Comparison of ENCODE assay signal across 10 cellular contexts in the genomic region with DNA sequence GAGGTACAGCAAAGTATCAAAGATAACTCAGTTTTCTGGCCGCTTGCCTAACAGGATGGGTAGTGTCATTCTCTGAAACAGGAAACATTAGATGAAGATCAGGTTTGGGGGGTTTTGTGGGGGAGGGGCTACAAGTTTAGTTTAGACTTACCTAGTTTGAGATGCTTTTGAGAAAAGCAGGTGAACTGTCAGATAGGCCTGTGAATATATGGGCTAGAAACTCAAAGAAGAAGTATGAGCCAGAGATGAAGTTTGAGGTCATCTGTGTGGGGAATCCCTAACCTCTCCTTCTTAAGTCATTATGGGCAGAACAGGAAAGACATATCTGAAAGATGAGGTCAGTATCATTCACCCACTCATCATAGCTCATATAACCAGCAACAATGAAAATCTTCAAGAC. TPM values are rescaled to one million over a fixed set of nuclear protein-coding genes. Genes with fewer than 3 reads are reported as not detected.
A peak's percentile ranks its signal among the peaks of the same experiment; 100 is the strongest.
DNase-seq lines count a peak whose midpoint lies in the region; ATAC-seq and TF ChIP-seq lines count a peak whose summit lies in the region.
"Had no signal": no experiment of that assay in that cellular context is flagged by ENCODE, and none has a peak within 500 bp of the region (broad histone marks: within the 10 kb centered on the region; RNA-seq: fewer than 3 reads in every experiment).

No MANE protein-coding gene starts in this region.

- no peak overlapping the region for H3K4me2 ChIP-seq in SK-N-SH

- H3K36me3 ChIP-seq in SK-N-SH (replicated peaks in 1 of 2; ENCODE audit: control insufficient read depth in 1 of 2, insufficient read depth in 2 of 2, low read length in 1 of 2): no peaks in the 10 kb centered on the region
- H3K36me3 ChIP-seq in HAP-1 (replicated peaks): no peaks in the 10 kb centered on the region

- no peak overlapping the region for H2AFZ ChIP-seq in SK-N-SH (ENCODE audit: low read depth)

- in situ Hi-C loops in HAP-1 (cut with MboI; ENCODE audit: low sequenced_read_pairs): no loop called here

- H3K27me3 ChIP-seq in SK-N-SH (ENCODE audit: insufficient read depth) (no peaks in the 10 kb centered on the region), HAP-1 (ENCODE audit: low read depth) (peaks cover 13% of the 10 kb centered on the region)

- no peaks in the 10 kb centered on the region for H3K9me2 ChIP-seq in SK-N-SH

- POLR2A ChIA-PET in SK-N-SH (lab: Yijun Ruan, JAX): no interaction called here

- TF ChIP-seq CTCF in SK-N-SH (IDR thresholded peaks at IDR 0.05): no peak

- peak; percentile 67 for DNase-seq in AG08395 (ENCODE audit: low spot score)
- no peak for DNase-seq in SK-N-SH
- DNase-seq in fibroblast of the conjunctiva (ENCODE audit: low read depth): peak; percentile 18
- DNase-seq in foreskin melanocyte: no peak
- DNase-seq in HAP-1 (ENCODE audit: low spot score in 2 of 2): no peak
- DNase-seq in mesenteric fat pad (ENCODE audit: low spot score): no peak
- DNase-seq: Caco-2; stimulated activated naive CD4-positive, alpha-beta T cell treated with Interleukin-2 at 50 U/mL for 16 hours had no signal

- H3F3A ChIP-seq in SK-N-SH (replicated peaks; ENCODE audit: insufficient read depth): peaks cover 52% of the 10 kb centered on the region

- peak overlapping the region in 1 of 2 experiments; percentile 73; a peak in 2 of 4 replicates for H3K27ac ChIP-seq in SK-N-SH (ENCODE audit: low read depth in 2 of 2, low read length in 1 of 2)

- peaks cover 0 to 23% of the 10 kb centered on the region in 2 experiments; a peak in 2 of 4 replicates for H3K4me1 ChIP-seq in SK-N-SH (ENCODE audit: control insufficient read depth in 1 of 2, insufficient read depth in 2 of 2, low read depth in 1 of 2, low read length in 1 of 2)
- H3K4me1 ChIP-seq in HAP-1: peaks cover 2% of the 10 kb centered on the region; the same call in 1 of the 2 replicates

- TF ChIP-seq RAD21 in SK-N-SH (IDR thresholded peaks at IDR 0.05; ENCODE audit: low read length): no peak

- H4K20me1 ChIP-seq in SK-N-SH (ENCODE audit: insufficient read depth): no peaks in the 10 kb centered on the region

- CTCF ChIA-PET in SK-N-SH (lab: Yijun Ruan, JAX): interaction anchor here (0.9 kb wide), 1 partner anchor 14 kb away, joined by 3 read pairs; no protein-coding TSS in a partner anchor

- H3K9ac ChIP-seq in SK-N-SH: peak overlapping the region; percentile 37; the same call in 1 of the 2 replicates

- ATAC-seq in GM18873 (IDR thresholded peaks at IDR 0.05; ENCODE audit: low FRiP score, unreplicated experiment) (peak; percentile 50), HG03039 (IDR thresholded peaks at IDR 0.05; ENCODE audit: unreplicated experiment) (no peak)

- H3K9me3 ChIP-seq in SK-N-SH (no peaks in the 10 kb centered on the region), HAP-1 (no peaks in the 10 kb centered on the region)
- H3K9me3 ChIP-seq: Caco-2 had no signal

- TF ChIP-seq EP300 in SK-N-SH (IDR thresholded peaks at IDR 0.05; ENCODE audit: borderline replicate concordance in 1 of 2, low read depth in 1 of 2, low read length in 1 of 2): peak in 1 of 2 experiments; percentile 73; a peak in 1 of 4 replicates

- 76% methylated on average over 1 of the region's 1 CpG for WGBS in SK-N-SH (ENCODE audit: low lambda C conversion rate)

- H3K79me2 ChIP-seq in SK-N-SH (ENCODE audit: insufficient read depth): no peaks in the 10 kb centered on the region

- H3K4me3 ChIP-seq in SK-N-SH (ENCODE audit: low read depth in 2 of 2, low read length in 1 of 2): no peak overlapping the region
- H3K4me3 ChIP-seq in HAP-1: no peak overlapping the region

TF ChIP-seq in SK-N-SH, 30 proteins besides CTCF, POLR2A, EP300 and RAD21 (continues in another document):
- no peak for TF ChIP-seq TAF1 (IDR thresholded peaks at IDR 0.05; ENCODE audit: borderline replicate concordance, low read depth, low read length)
- peak; percentile 81; the same call in 1 of the 2 replicates for TF ChIP-seq RXRA (IDR thresholded peaks at IDR 0.05; ENCODE audit: borderline replicate concordance, low read depth)
- TF ChIP-seq FOXM1 (IDR thresholded peaks at IDR 0.05; ENCODE audit: low read depth): no peak
- peak; percentile 77 for TF ChIP-seq JUND (IDR thresholded peaks at IDR 0.05)
- TF ChIP-seq GABPA (IDR thresholded peaks at IDR 0.05; ENCODE audit: low read depth): no peak
- no peak for TF ChIP-seq MXI1 (IDR thresholded peaks at IDR 0.05; ENCODE audit: low read depth, low read length)
- peak; percentile 73 for TF ChIP-seq FOSL2 (IDR thresholded peaks at IDR 0.05; ENCODE audit: borderline replicate concordance, low read depth)
- TF ChIP-seq, protein P1, sequence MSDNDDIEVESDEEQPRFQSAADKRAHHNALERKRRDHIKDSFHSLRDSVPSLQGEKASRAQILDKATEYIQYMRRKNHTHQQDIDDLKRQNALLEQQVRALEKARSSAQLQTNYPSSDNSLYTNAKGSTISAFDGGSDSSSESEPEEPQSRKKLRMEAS (IDR thresholded peaks at IDR 0.05; ENCODE audit: low read depth): 0 out of 2 replicates have a peak, but pooled peaks have one; percentile 27
- TF ChIP-seq FOXJ3 (CRISPR knock-in tag; IDR thresholded peaks at IDR 0.05): no peak
- TF ChIP-seq, protein P2, sequence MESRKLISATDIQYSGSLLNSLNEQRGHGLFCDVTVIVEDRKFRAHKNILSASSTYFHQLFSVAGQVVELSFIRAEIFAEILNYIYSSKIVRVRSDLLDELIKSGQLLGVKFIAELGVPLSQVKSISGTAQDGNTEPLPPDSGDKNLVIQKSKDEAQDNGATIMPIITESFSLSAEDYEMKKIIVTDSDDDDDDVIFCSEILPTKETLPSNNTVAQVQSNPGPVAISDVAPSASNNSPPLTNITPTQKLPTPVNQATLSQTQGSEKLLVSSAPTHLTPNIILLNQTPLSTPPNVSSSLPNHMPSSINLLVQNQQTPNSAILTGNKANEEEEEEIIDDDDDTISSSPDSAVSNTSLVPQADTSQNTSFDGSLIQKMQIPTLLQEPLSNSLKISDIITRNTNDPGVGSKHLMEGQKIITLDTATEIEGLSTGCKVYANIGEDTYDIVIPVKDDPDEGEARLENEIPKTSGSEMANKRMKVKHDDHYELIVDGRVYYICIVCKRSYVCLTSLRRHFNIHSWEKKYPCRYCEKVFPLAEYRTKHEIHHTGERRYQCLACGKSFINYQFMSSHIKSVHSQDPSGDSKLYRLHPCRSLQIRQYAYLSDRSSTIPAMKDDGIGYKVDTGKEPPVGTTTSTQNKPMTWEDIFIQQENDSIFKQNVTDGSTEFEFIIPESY (IDR thresholded peaks at IDR 0.05; ENCODE audit: borderline replicate concordance, low read depth): no peak
- TF ChIP-seq, protein P3, sequence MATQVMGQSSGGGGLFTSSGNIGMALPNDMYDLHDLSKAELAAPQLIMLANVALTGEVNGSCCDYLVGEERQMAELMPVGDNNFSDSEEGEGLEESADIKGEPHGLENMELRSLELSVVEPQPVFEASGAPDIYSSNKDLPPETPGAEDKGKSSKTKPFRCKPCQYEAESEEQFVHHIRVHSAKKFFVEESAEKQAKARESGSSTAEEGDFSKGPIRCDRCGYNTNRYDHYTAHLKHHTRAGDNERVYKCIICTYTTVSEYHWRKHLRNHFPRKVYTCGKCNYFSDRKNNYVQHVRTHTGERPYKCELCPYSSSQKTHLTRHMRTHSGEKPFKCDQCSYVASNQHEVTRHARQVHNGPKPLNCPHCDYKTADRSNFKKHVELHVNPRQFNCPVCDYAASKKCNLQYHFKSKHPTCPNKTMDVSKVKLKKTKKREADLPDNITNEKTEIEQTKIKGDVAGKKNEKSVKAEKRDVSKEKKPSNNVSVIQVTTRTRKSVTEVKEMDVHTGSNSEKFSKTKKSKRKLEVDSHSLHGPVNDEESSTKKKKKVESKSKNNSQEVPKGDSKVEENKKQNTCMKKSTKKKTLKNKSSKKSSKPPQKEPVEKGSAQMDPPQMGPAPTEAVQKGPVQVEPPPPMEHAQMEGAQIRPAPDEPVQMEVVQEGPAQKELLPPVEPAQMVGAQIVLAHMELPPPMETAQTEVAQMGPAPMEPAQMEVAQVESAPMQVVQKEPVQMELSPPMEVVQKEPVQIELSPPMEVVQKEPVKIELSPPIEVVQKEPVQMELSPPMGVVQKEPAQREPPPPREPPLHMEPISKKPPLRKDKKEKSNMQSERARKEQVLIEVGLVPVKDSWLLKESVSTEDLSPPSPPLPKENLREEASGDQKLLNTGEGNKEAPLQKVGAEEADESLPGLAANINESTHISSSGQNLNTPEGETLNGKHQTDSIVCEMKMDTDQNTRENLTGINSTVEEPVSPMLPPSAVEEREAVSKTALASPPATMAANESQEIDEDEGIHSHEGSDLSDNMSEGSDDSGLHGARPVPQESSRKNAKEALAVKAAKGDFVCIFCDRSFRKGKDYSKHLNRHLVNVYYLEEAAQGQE (IDR thresholded peaks at IDR 0.05; ENCODE audit: low read depth, low read length): no peak
- no peak for TF ChIP-seq YY1 (IDR thresholded peaks at IDR 0.05; ENCODE audit: low read depth)
- TF ChIP-seq NFIC (IDR thresholded peaks at IDR 0.05; ENCODE audit: borderline replicate concordance): peak; percentile 49; the same call in 1 of the 2 replicates
- TF ChIP-seq SMC3 (IDR thresholded peaks at IDR 0.05; ENCODE audit: low read depth, low read length): no peak
- TF ChIP-seq POLR2AphosphoS5 (IDR thresholded peaks at IDR 0.05; ENCODE audit: low read depth, low read length): peak; percentile 44; the same call in 1 of the 2 replicates
- no peak for TF ChIP-seq MEF2A (IDR thresholded peaks at IDR 0.05; ENCODE audit: borderline replicate concordance, low read depth)
- no peak for TF ChIP-seq SIN3A (IDR thresholded peaks at IDR 0.05; ENCODE audit: borderline replicate concordance, low read depth, low read length)
- TF ChIP-seq GATA2 (CRISPR knock-in tag; IDR thresholded peaks at IDR 0.05): no peak
- TF ChIP-seq TEAD4 (IDR thresholded peaks at IDR 0.05; ENCODE audit: borderline replicate concordance, insufficient read depth): 0 out of 2 replicates have a peak, but pooled peaks have one; percentile 46
- TF ChIP-seq RCOR1 (IDR thresholded peaks at IDR 0.05; ENCODE audit: low read length): no peak

RNA-seq across cellular contexts. Expression of a gene that starts 11.9 kb away (rescaled TPM):
- 4.4 and 4.9 TPM in 2 replicates for polyA plus RNA-seq in SK-N-SH (2012; rRNA removed)
- 5.8 and 6.8 TPM in 2 replicates for polyA plus RNA-seq in SK-N-SH (2012; cell fraction: cytosol; rRNA removed)
- polyA plus RNA-seq in SK-N-SH (2012; cell fraction: nucleus; rRNA removed): 2.7 and 3.8 TPM in 2 replicates
- not detected for total RNA-seq in mesenteric fat pad
- total RNA-seq: Caco-2 had no signal

RNA-seq across cellular contexts. Expression of a gene that starts 14.0 kb away (rescaled TPM):
- polyA plus RNA-seq in SK-N-SH (2012; rRNA removed): 366 and 437 TPM in 2 replicates
- polyA plus RNA-seq in SK-N-SH (2012; cell fraction: cytosol; rRNA removed): 389 and 422 TPM in 2 replicates
- 219 and 356 TPM in 2 replicates for polyA plus RNA-seq in SK-N-SH (2012; cell fraction: nucleus; rRNA removed)
- total RNA-seq in mesenteric fat pad: 7.1 TPM

RNA-seq across cellular contexts. Expression of a gene that starts 14.3 kb away (rescaled TPM):
- polyA plus RNA-seq in SK-N-SH (2012; rRNA removed): 0.26 and 0.34 TPM in 2 replicates
- polyA plus RNA-seq in SK-N-SH (2012; cell fraction: cytosol; rRNA removed): 0.18 and 0.26 TPM in 2 replicates
- polyA plus RNA-seq in SK-N-SH (2012; cell fraction: nucleus; rRNA removed): 0.34 and 0.45 TPM in 2 replicates
- not detected for total RNA-seq in mesenteric fat pad

Comparison
In these comparisons a context has a peak if more than half of its experiments do, and no peak if none do; other contexts are left out.
1. DNase-seq: peak in AG08395 (single experiment) and fibroblast of the conjunctiva (single experiment); none in SK-N-SH (single experiment), foreskin melanocyte (single experiment), HAP-1 (0 of 2) and mesenteric fat pad (single experiment).